Comparison of ENCODE assay signal across 15 cellular contexts in the genomic region with DNA sequence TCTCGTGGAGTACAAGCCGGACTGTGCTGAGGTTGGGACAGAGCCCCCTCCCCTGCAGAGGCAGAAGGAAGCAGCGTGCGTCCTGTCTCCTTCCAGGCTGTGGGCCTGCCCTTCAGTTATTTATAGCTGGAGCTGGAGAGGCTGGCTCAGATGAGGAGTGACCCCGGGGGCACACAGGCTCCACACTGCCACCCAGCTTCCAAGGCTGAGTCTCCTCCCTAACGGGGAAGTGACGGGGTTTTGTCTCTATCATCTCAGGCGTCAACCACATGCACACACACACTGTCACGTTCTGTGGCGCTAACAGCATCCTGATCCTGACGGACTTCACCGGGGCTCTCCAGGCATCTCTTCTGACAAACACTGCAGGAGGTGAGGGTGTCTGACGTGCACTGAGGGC. TPM values are rescaled to one million over a fixed set of nuclear protein-coding genes. Genes with fewer than 3 reads are reported as not detected.
DNase-seq lines count a peak whose midpoint lies in the region; ATAC-seq, FAIRE-seq and TF ChIP-seq lines count a peak whose summit lies in the region.
"Had no signal": no experiment of that assay in that cellular context is flagged by ENCODE, and none has a peak within 500 bp of the region (broad histone marks: within the 10 kb centered on the region; RNA-seq: fewer than 3 reads in every experiment).

No MANE protein-coding gene starts in this region.

- intact Hi-C loops in K562 (cut with micrococcal nuclease): no loop called here
- intact Hi-C loops in tibial artery (cut with DNase I; ENCODE audit: low total_unique reads): loop anchor here (5.0 kb wide), 1 partner anchor 41 kb away; no protein-coding TSS in a partner anchor

- no peaks in the 10 kb centered on the region for H3K36me3 Mint-ChIP-seq in IgD-negative memory B cell

- no peaks in the 10 kb centered on the region for H3K9me3 Mint-ChIP-seq in IgD-negative memory B cell

- WGBS in K562 (ENCODE audit: insufficient coverage, low coverage, missing lambda C conversion rate): 41% methylated on average over 13 of the region's 13 CpGs
- 69% methylated on average over 13 of the region's 13 CpGs for WGBS in liver

- H4K20me1 ChIP-seq in BLaER1 treated with 17β-estradiol and CSF1 and Interleukin-3, amounts not matched to agents 10 nM and 100 nM: peaks cover 0 to 72% (median 0%) of the 10 kb centered on the region in 11 experiments; a peak in 6 of 22 replicates
- H4K20me1 ChIP-seq in K562 (replicated peaks; ENCODE audit: control insufficient read depth, insufficient read depth, low read length): no peaks in the 10 kb centered on the region

- peak overlapping the region; percentile 67 to 91 (median 88) for H3K27ac Mint-ChIP-seq in IgD-negative memory B cell

- no peak overlapping the region for H2AFZ ChIP-seq in K562 (ENCODE audit: low read depth, low read length)

- TF ChIP-seq POLR2A in K562 (conservative IDR thresholded peaks at IDR 0.05): no peak

- peak overlapping the region in 1 of 4 donors; percentile 55 for H3K4me3 Mint-ChIP-seq in IgD-negative memory B cell

- H3K9me1 ChIP-seq in K562 (ENCODE audit: control insufficient read depth, insufficient read depth, low read length): no peaks in the 10 kb centered on the region

- in situ Hi-C loops in K562 (cut with MboI): no loop called here

- peak overlapping the region; percentile 85 to 98 (median 93) for H3K4me2 ChIP-seq in BLaER1 treated with 17β-estradiol and CSF1 and Interleukin-3, amounts not matched to agents 10 nM and 100 nM
- no peak overlapping the region for H3K4me2 ChIP-seq in K562 (ENCODE audit: insufficient read depth, low read length)

- H3K36me3 ChIP-seq in BLaER1 treated with 17β-estradiol and CSF1 and Interleukin-3, amounts not matched to agents 10 nM and 100 nM: no peaks in the 10 kb centered on the region
- H3K36me3 ChIP-seq in K562 (ENCODE audit: control insufficient read depth, insufficient read depth, low read length) (no peaks in the 10 kb centered on the region; the same call in 2 of the 3 replicates), liver (ENCODE audit: control insufficient read depth in 4 of 4, insufficient read depth in 3 of 4, low read depth in 1 of 4, low read length in 3 of 4) (no peaks in the 10 kb centered on the region), tibial artery (peaks cover 0 to 16% (median 3%) of the 10 kb centered on the region in 3 donors)
- H3K36me3 ChIP-seq: pancreas had no signal

- H3K27ac ChIP-seq in BLaER1 treated with 17β-estradiol and CSF1 and Interleukin-3, amounts not matched to agents 10 nM and 100 nM: peak overlapping the region in 9 of 11 experiments; percentile 17 to 83 (median 70); a peak in 17 of 22 replicates
- no peak overlapping the region for H3K27ac ChIP-seq in K562 (ENCODE audit: extremely low read depth, low read depth, low read length)
- no peak overlapping the region for H3K27ac ChIP-seq in liver (ENCODE audit: low read depth in 1 of 2, low read length in 2 of 2)
- no peak overlapping the region for H3K27ac ChIP-seq in tibial artery
- H3K27ac ChIP-seq: pancreas had no signal

- no TSS peak for BruUV-seq in K562 (replicated peaks; lab: Mats Ljungman, UMichigan)

- ATAC-seq in K562: peak; percentile 3; the same call in 1 of the 3 replicates
- no peak for ATAC-seq in GM21737 (IDR thresholded peaks at IDR 0.05; ENCODE audit: unreplicated experiment)
- ATAC-seq: left colon, pancreas had no signal

- peak in 2 of 4 experiments; percentile 36 to 55 for DNase-seq in K562 (ENCODE audit: extremely low read depth in 1 of 4, low spot score in 3 of 4)
- DNase-seq in amniotic stem cell (lab: John Stamatoyannopoulos, UW): no peak
- no peak for DNase-seq in 8988T
- no peak for DNase-seq in tibial artery
- DNase-seq: left colon; MG63; NCI-H2227 treated with DMSO at 0.1 percent for 48 hours; pancreas; stimulated activated CD4-positive, alpha-beta T cell treated with anti-CD3 and anti-CD28 coated beads, Interleukin-15, amount 100 ng/mL, for 24 hours had no signal

- peak; percentile 32 for FAIRE-seq in K562 (lab: Jason Lieb, UNC)
- FAIRE-seq: pancreas, RCC 7860, TTC549 had no signal

- TF ChIP-seq CTCF in K562 (IDR thresholded peaks at IDR 0.05 in 2 of 3, conservative IDR thresholded peaks at IDR 0.05 in 1 of 3; ENCODE audit: insufficient read depth in 2 of 3, low read depth in 1 of 3, low read length in 3 of 3) (peak in 1 of 3 experiments; percentile 36; a peak in 2 of 6 replicates), liver (IDR thresholded peaks at IDR 0.05; ENCODE audit: low read depth, low read length, missing input control) (no peak), tibial artery (IDR thresholded peaks at IDR 0.05) (no peak)

- H3K27me3 Mint-ChIP-seq in IgD-negative memory B cell: no peaks in the 10 kb centered on the region

- peaks cover 0 to 64% (median 0%) of the 10 kb centered on the region in 11 experiments; a peak in 7 of 22 replicates for H3K27me3 ChIP-seq in BLaER1 treated with 17β-estradiol and CSF1 and Interleukin-3, amounts not matched to agents 10 nM and 100 nM
- H3K27me3 ChIP-seq in K562 (ENCODE audit: control insufficient read depth in 2 of 2, insufficient read depth in 2 of 2, low read length in 2 of 2) (peaks cover 0 to 2% of the 10 kb centered on the region in 2 experiments; a peak in 1 of 5 replicates), liver (ENCODE audit: control insufficient read depth in 4 of 4, insufficient read depth in 4 of 4, low read length in 3 of 4) (no peaks in the 10 kb centered on the region), tibial artery (no peaks in the 10 kb centered on the region)
- H3K27me3 ChIP-seq: MG63, pancreas had no signal

- peak in 1 of 2 experiments; percentile 7; a peak in 1 of 4 replicates for TF ChIP-seq RAD21 in K562 (CRISPR knock-in tag; conservative IDR thresholded peaks at IDR 0.05 in 1 of 2, IDR thresholded peaks at IDR 0.05 in 1 of 2)
- peak in 1 of 2 donors; percentile 24 for TF ChIP-seq RAD21 in liver (IDR thresholded peaks at IDR 0.05)

- TF ChIP-seq EP300 in K562 (IDR thresholded peaks at IDR 0.05; ENCODE audit: low read length): no peak

- H3K9ac ChIP-seq in BLaER1 treated with 17β-estradiol and CSF1 and Interleukin-3, amounts not matched to agents 10 nM and 100 nM: peak overlapping the region in 8 of 11 experiments; percentile 27 to 78 (median 50); a peak in 13 of 22 replicates
- H3K9ac ChIP-seq in K562 (ENCODE audit: insufficient read depth in 1 of 2, low read depth in 2 of 2, low read length in 2 of 2) (peak overlapping the region in 1 of 2 experiments; percentile 60; a peak in 2 of 4 replicates), liver (ENCODE audit: low read depth in 1 of 2, low read length in 2 of 2) (no peak overlapping the region)

- POLR2A ChIA-PET in K562 (lab: Yijun Ruan, JAX): interaction anchor here (1.0 kb wide), 1 partner anchor 8 kb away, joined by 3 read pairs; no protein-coding TSS in a partner anchor

- CTCF ChIA-PET in K562 (lab: Yijun Ruan, JAX; ENCODE audit: low intra/inter-chr PET ratio): no interaction called here

- no peaks in the 10 kb centered on the region for H3K79me2 ChIP-seq in K562 (ENCODE audit: control insufficient read depth, insufficient read depth, low read length)

- 0 out of 22 replicates have a peak, but pooled peaks cover 0 to 4% (median 0%) of the 10 kb centered on the region in 11 experiments for H3K9me3 ChIP-seq in BLaER1 treated with 17β-estradiol and CSF1 and Interleukin-3, amounts not matched to agents 10 nM and 100 nM (replicated peaks in 1 of 11)
- H3K9me3 ChIP-seq in K562 (replicated peaks; ENCODE audit: control insufficient read depth, insufficient read depth, low read depth, low read length) (no peaks in the 10 kb centered on the region), liver (ENCODE audit: control insufficient read depth in 4 of 4, low read length in 3 of 4) (no peaks in the 10 kb centered on the region), tibial artery (no peaks in the 10 kb centered on the region)
- H3K9me3 ChIP-seq: MG63, pancreas had no signal

- peak overlapping the region in 5 of 10 experiments; percentile 6 to 40 (median 9); a peak in 4 of 20 replicates for H3K4me3 ChIP-seq in BLaER1 treated with 17β-estradiol and CSF1 and Interleukin-3, amounts not matched to agents 10 nM and 100 nM
- H3K4me3 ChIP-seq in K562: no peak overlapping the region
- H3K4me3 ChIP-seq in liver (ENCODE audit: low read depth in 1 of 3, low read length in 3 of 3): no peak overlapping the region
- no peak overlapping the region for H3K4me3 ChIP-seq in tibial artery
- H3K4me3 ChIP-seq: MG63, pancreas had no signal

- peaks cover 29 to 58% (median 44%) of the 10 kb centered on the region in 3 donors for H3K4me1 Mint-ChIP-seq in IgD-negative memory B cell

- H3K4me1 ChIP-seq in BLaER1 treated with 17β-estradiol and CSF1 and Interleukin-3, amounts not matched to agents 10 nM and 100 nM: peaks cover 95 to 100% (median 100%) of the 10 kb centered on the region in 10 experiments
- H3K4me1 ChIP-seq in K562 (replicated peaks in 1 of 2; ENCODE audit: control insufficient read depth in 2 of 2, insufficient read depth in 2 of 2, low read length in 2 of 2) (peaks cover 31 to 66% of the 10 kb centered on the region in 2 experiments), liver (ENCODE audit: control insufficient read depth in 4 of 4, insufficient read depth in 4 of 4, low read length in 3 of 4) (peaks cover 0 to 8% (median 3%) of the 10 kb centered on the region in 4 donors), tibial artery (peaks cover 0 to 25% (median 15%) of the 10 kb centered on the region in 4 donors)
- H3K4me1 ChIP-seq: pancreas had no signal

TF ChIP-seq in liver, 16 proteins besides CTCF, POLR2A, EP300 and RAD21 (continues in another document):
- no peak for TF ChIP-seq HNF4G (IDR thresholded peaks at IDR 0.05)

RNA-seq across cellular contexts. Expression of gene AMZ1, which starts 25.4 kb away (rescaled TPM):
- polyA plus RNA-seq in IgD-negative memory B cell (1.9 TPM), K562 (2011; rRNA removed) (not detected in 2 replicates), K562 (2014; fragmentation: Illumina TruSeq; extraction: Trizol) (not detected in 2 replicates), K562 (2014; fragmentation: Nextera tagmentation; extraction: Ambion mirVana) (not detected), K562 (2014; rRNA removed) (not detected in 2 replicates), liver (1 to 10 TPM in 1 of 2 donors, under 1 TPM in 1; 0.10 to 1.1 TPM)
- 0.07 and 0.12 TPM in 2 replicates for total RNA-seq in K562 (2011; cell fraction: chromatin; rRNA removed; ENCODE audit: low replicate concordance)
- total RNA-seq in K562 (2011; cell fraction: nucleolus; rRNA removed): 0.17 TPM in 1 of 2 replicates, not detected in the other
- total RNA-seq in K562 (2011; cell fraction: nucleoplasm; rRNA removed): 0.07 and 0.08 TPM in 2 replicates
- total RNA-seq in K562 (2014; rRNA removed) (not detected in 2 replicates), K562 (2014; rRNA removed; fragmentation: Illumina TruSeq; extraction: Trizol) (not detected in 2 replicates), K562 (2015; rRNA removed; fragmentation: Illumina TruSeq; extraction: Trizol) (not detected in 2 replicates), K562 (2021) (not detected in 2 replicates), liver (1 to 10 TPM in 1 of 2 donors, not detected in 1; 1.3 TPM)
- polyA plus RNA-seq in K562 (2011; cell fraction: cytosol; rRNA removed): not detected in 2 replicates
- polyA plus RNA-seq in K562 (2011; cell fraction: nucleus; rRNA removed): not detected in 2 replicates
- 0.04 and 0.08 TPM in 2 replicates for polyA plus RNA-seq in K562 (2012)
- 0.04 TPM in 1 of 2 replicates, not detected in the other for polyA minus RNA-seq in K562 (2011; rRNA and poly(A)+ RNA removed)
- polyA minus RNA-seq in K562 (2011; cell fraction: cytosol; rRNA and poly(A)+ RNA removed): not detected in 2 replicates
- not detected in 2 replicates for polyA minus RNA-seq in K562 (2011; cell fraction: nucleus; rRNA and poly(A)+ RNA removed)

Comparison
In these comparisons a context has a peak if more than half of its experiments do, and no peak if none do; other contexts are left out.
1. H3K27ac ChIP-seq: peak in BLaER1 treated with 17β-estradiol and CSF1 and Interleukin-3, amounts not matched to agents 10 nM and 100 nM (9 of 11); none in K562 (single experiment), liver (0 of 2) and tibial artery (0 of 2).
2. H3K9ac ChIP-seq: peak in BLaER1 treated with 17β-estradiol and CSF1 and Interleukin-3, amounts not matched to agents 10 nM and 100 nM (8 of 11); none in liver (0 of 2).